ENCODE assay signal across 27 cellular contexts in genomic region chr7:36979810-36980248, GRCh38.
DNase-seq lines count a peak whose midpoint lies in the region; ATAC-seq and TF ChIP-seq lines count a peak whose summit lies in the region.
"Had no signal": no experiment of that assay in that cellular context is flagged by ENCODE, and none has a peak within 500 bp of the region (broad histone marks: within the 10 kb centered on the region; RNA-seq: fewer than 3 reads in every experiment).

No MANE protein-coding gene starts in this region.

- no peaks in the 10 kb centered on the region for H3K36me3 ChIP-seq in adrenal gland (replicated peaks in 1 of 2)
- H3K36me3 ChIP-seq: breast epithelium, esophagus squamous epithelium, thyroid gland had no signal

- peak; percentile 52 for DNase-seq in A172 (ENCODE audit: low spot score)
- DNase-seq in adrenal gland, result peak in 5 of 7 donors; percentile 28 to 67 (median 40)
- peak; percentile 44 for DNase-seq in fibroblast of villous mesenchyme (ENCODE audit: low read depth)
- DNase-seq in omental fat pad (ENCODE audit: low spot score), result no peak
- DNase-seq in HuH-7 (ENCODE audit: low spot score), result no peak
- DNase-seq in stimulated activated naive CD8-positive, alpha-beta T cell treated with anti-CD3 and anti-CD28 coated beads, Interleukin-15, amount 100 ng/mL, for 72 hours, result no peak
- DNase-seq: activated CD4-positive, alpha-beta T cell treated with anti-CD3 and anti-CD28 coated beads for 36 hours; activated effector memory CD4-positive, alpha-beta T cell treated with anti-CD3 and anti-CD28 coated beads, Interleukin-2, amount 50 U/mL, for 16 hours; DMS79; endodermal cell; esophagus squamous epithelium; GDM1; GOT3; HFFc6; Karpas-422; mammary epithelial cell; MV-4-11; NCI-H1436 treated with DMSO at 0.1 percent for 48 hours; psoas muscle; RPMI8226; stimulated activated naive CD4-positive, alpha-beta T cell; thyroid gland had no signal

- TF ChIP-seq POLR2A in adrenal gland (IDR thresholded peaks at IDR 0.05), result no peak

- peak overlapping the region in 1 of 5 donors; percentile 41 for H3K27ac ChIP-seq in adrenal gland
- H3K27ac ChIP-seq: BLaER1, breast epithelium, esophagus squamous epithelium, HL-60, psoas muscle, thyroid gland had no signal

- H3K27ac Mint-ChIP-seq in stimulated activated naive CD8-positive, alpha-beta T cell treated with anti-CD3 and anti-CD28 coated beads, Interleukin-15, amount 100 ng/mL, for 72 hours, result no peak overlapping the region
- H3K27ac Mint-ChIP-seq: activated CD4-positive, alpha-beta T cell treated with anti-CD3 and anti-CD28 coated beads for 36 hours; endodermal cell; HFFc6; T-helper 1 cell treated with Interleukin-12 subunit alpha and Interleukin-12 subunit beta and Interleukin-4 antibody, amounts not matched to agents 30 μg/mL and 1 μg/mL, for 36 hours had no signal

- intact Hi-C loops in adrenal gland (cut with DNase I), result loop anchor here in 1 of 2 donors (10.0 kb wide), 1 partner anchor 205 kb away; no protein-coding TSS in a partner anchor

- H3K4me3 Mint-ChIP-seq in stimulated activated naive CD8-positive, alpha-beta T cell treated with anti-CD3 and anti-CD28 coated beads, Interleukin-15, amount 100 ng/mL, for 72 hours, result no peak overlapping the region
- H3K4me3 Mint-ChIP-seq: activated CD4-positive, alpha-beta T cell treated with anti-CD3 and anti-CD28 coated beads for 36 hours; endodermal cell; HFFc6; T-helper 1 cell treated with Interleukin-12 subunit alpha and Interleukin-12 subunit beta and Interleukin-4 antibody, amounts not matched to agents 30 μg/mL and 1 μg/mL, for 36 hours had no signal

- no peaks in the 10 kb centered on the region for H3K27me3 Mint-ChIP-seq in stimulated activated naive CD8-positive, alpha-beta T cell treated with anti-CD3 and anti-CD28 coated beads, Interleukin-15, amount 100 ng/mL, for 72 hours
- H3K27me3 Mint-ChIP-seq: activated CD4-positive, alpha-beta T cell treated with anti-CD3 and anti-CD28 coated beads for 36 hours had no signal

- WGBS in adrenal gland, 4 donors, result 15 to 48% (median 41%) methylated on average over 3 of the region's 3 CpGs

- no peaks in the 10 kb centered on the region for H3K9me3 Mint-ChIP-seq in stimulated activated naive CD8-positive, alpha-beta T cell treated with anti-CD3 and anti-CD28 coated beads, Interleukin-15, amount 100 ng/mL, for 72 hours
- H3K9me3 Mint-ChIP-seq: T-helper 1 cell treated with Interleukin-12 subunit alpha and Interleukin-12 subunit beta and Interleukin-4 antibody, amounts not matched to agents 30 μg/mL and 1 μg/mL, for 36 hours had no signal

- H3K4me1 Mint-ChIP-seq in stimulated activated naive CD8-positive, alpha-beta T cell treated with anti-CD3 and anti-CD28 coated beads, Interleukin-15, amount 100 ng/mL, for 72 hours, result peaks cover 6% of the 10 kb centered on the region
- H3K4me1 Mint-ChIP-seq: endodermal cell had no signal

- H3K9me3 ChIP-seq in adrenal gland (replicated peaks in 1 of 3), result no peaks in the 10 kb centered on the region
- H3K9me3 ChIP-seq: BLaER1, breast epithelium, esophagus squamous epithelium, psoas muscle, thyroid gland had no signal

- TF ChIP-seq CTCF in adrenal gland (IDR thresholded peaks at IDR 0.05), result no peak
- TF ChIP-seq CTCF in fibroblast of villous mesenchyme (IDR thresholded peaks at IDR 0.05; ENCODE audit: insufficient read depth, low read depth, low read length), result no peak
- TF ChIP-seq CTCF in omental fat pad (IDR thresholded peaks at IDR 0.05), result no peak

- no peaks in the 10 kb centered on the region for H3K4me1 ChIP-seq in adrenal gland (replicated peaks in 1 of 2)
- H3K4me1 ChIP-seq: breast epithelium, psoas muscle had no signal

- H3K27me3 ChIP-seq in adrenal gland, result no peaks in the 10 kb centered on the region
- H3K27me3 ChIP-seq: BLaER1, breast epithelium, esophagus squamous epithelium, thyroid gland had no signal

- ATAC-seq in omental fat pad (ENCODE audit: low FRiP score) (peak; percentile 98), HG02759 (IDR thresholded peaks at IDR 0.05; ENCODE audit: unreplicated experiment) (no peak)
- ATAC-seq in stimulated activated naive CD8-positive, alpha-beta T cell treated with anti-CD3 and anti-CD28 coated beads, Interleukin-15, amount 100 ng/mL, for 72 hours, result no peak
- ATAC-seq: activated CD4-positive, alpha-beta T cell treated with anti-CD3 and anti-CD28 coated beads for 36 hours; psoas muscle had no signal

- H3K4me3 ChIP-seq in adrenal gland, result no peak overlapping the region
- H3K4me3 ChIP-seq in fibroblast of villous mesenchyme (ENCODE audit: low read depth, low read length), result no peak overlapping the region
- H3K4me3 ChIP-seq: BLaER1, breast epithelium, esophagus squamous epithelium, psoas muscle, thyroid gland had no signal

Comparison
In these comparisons a context has a peak if more than half of its experiments do, and no peak if none do; other contexts are left out.
1. DNase-seq: peak in A172 (single experiment), adrenal gland (5 of 7) and fibroblast of villous mesenchyme (single experiment); none in omental fat pad (single experiment), HuH-7 (single experiment) and stimulated activated naive CD8-positive, alpha-beta T cell treated with anti-CD3 and anti-CD28 coated beads, Interleukin-15, amount 100 ng/mL, for 72 hours (0 of 2).